Comparison of ENCODE assay signal across 19 cellular contexts in genomic region chr3:143839980-143840379, GRCh38. TPM values are rescaled to one million over a fixed set of nuclear protein-coding genes. Genes with fewer than 3 reads are reported as not detected.
DNase-seq lines count a peak whose midpoint lies in the region; ATAC-seq and TF ChIP-seq lines count a peak whose summit lies in the region.
"Had no signal": no experiment of that assay in that cellular context is flagged by ENCODE, and none has a peak within 500 bp of the region (broad histone marks: within the 10 kb centered on the region; RNA-seq: fewer than 3 reads in every experiment).

No MANE protein-coding gene starts in this region.

- POLR2A ChIA-PET in WTC11 (lab: Charles Lee), result no interaction called here

- H3K4me1 Mint-ChIP-seq in WTC11, result peaks cover 26% of the 10 kb centered on the region

- peak; percentile 52 for ATAC-seq in GM19023 (IDR thresholded peaks at IDR 0.05; ENCODE audit: unreplicated experiment)
- peak; percentile 63 for ATAC-seq in GM21717 (IDR thresholded peaks at IDR 0.05; ENCODE audit: unreplicated experiment)
- ATAC-seq in HG03342 (IDR thresholded peaks at IDR 0.05; ENCODE audit: unreplicated experiment), result peak; percentile 76
- peak; percentile 72 for ATAC-seq in WTC11
- no peak for ATAC-seq in esophagus mucosa
- ATAC-seq: HCT116; stimulated activated effector memory CD8-positive, alpha-beta T cell treated with anti-CD3 and anti-CD28 coated beads, Interleukin-12 subunit alpha, Interleukin-12 subunit beta, amount 100 ng/mL, for 72 hours had no signal

- CTCF ChIA-PET in WTC11 (lab: Charles Lee), result no interaction called here

- H3K27me3 Mint-ChIP-seq in WTC11 (ENCODE audit: low read depth), result no peaks in the 10 kb centered on the region
- H3K27me3 Mint-ChIP-seq: activated CD4-positive, alpha-beta memory T cell treated with anti-CD3 and anti-CD28 coated beads for 36 hours; activated naive CD8-positive, alpha-beta T cell treated with anti-CD3 and anti-CD28 coated beads, Interleukin-2, amount 10 ng/mL, durations not matched to agents 7 days and 5 days had no signal

- DNase-seq in WTC11 (ENCODE audit: low spot score) (no peak), activated T-cell treated with anti-CD3 and anti-CD28 coated beads for 4 hours (no peak), epidermal melanocyte (ENCODE audit: insufficient read length, low spot score) (no peak), DMS79 (lab: John Stamatoyannopoulos, UW) (no peak)
- DNase-seq: activated CD4-positive, alpha-beta memory T cell treated with anti-CD3 and anti-CD28 coated beads for 36 hours; activated naive CD8-positive, alpha-beta T cell treated with anti-CD3 and anti-CD28 coated beads, Interleukin-2, amount 10 ng/mL, durations not matched to agents 7 days and 5 days; activated T-cell treated with anti-CD3 and anti-CD28 coated beads, Interleukin-2, amount 50 U/mL, for 48 hours; effector CD8-positive, alpha-beta T cell; NCI-H2029 treated with DMSO at 0.1 percent for 48 hours; NCI-H69; nephron progenitor cell; SW 1271; transverse colon had no signal

- H3K9me3 Mint-ChIP-seq in WTC11, result no peaks in the 10 kb centered on the region
- H3K9me3 Mint-ChIP-seq: activated CD4-positive, alpha-beta memory T cell treated with anti-CD3 and anti-CD28 coated beads for 36 hours; activated naive CD8-positive, alpha-beta T cell treated with anti-CD3 and anti-CD28 coated beads, Interleukin-2, amount 10 ng/mL, durations not matched to agents 7 days and 5 days; nephron progenitor cell; stimulated activated effector memory CD8-positive, alpha-beta T cell treated with anti-CD3 and anti-CD28 coated beads, Interleukin-12 subunit alpha, Interleukin-12 subunit beta, amount 100 ng/mL, for 72 hours had no signal

- no peak overlapping the region for H3K4me3 Mint-ChIP-seq in WTC11
- H3K4me3 Mint-ChIP-seq: activated CD4-positive, alpha-beta memory T cell treated with anti-CD3 and anti-CD28 coated beads for 36 hours; activated naive CD8-positive, alpha-beta T cell treated with anti-CD3 and anti-CD28 coated beads, Interleukin-2, amount 10 ng/mL, durations not matched to agents 7 days and 5 days; nephron progenitor cell; stimulated activated effector memory CD8-positive, alpha-beta T cell treated with anti-CD3 and anti-CD28 coated beads, Interleukin-12 subunit alpha, Interleukin-12 subunit beta, amount 100 ng/mL, for 72 hours had no signal

- no peak overlapping the region for H3K27ac Mint-ChIP-seq in WTC11
- H3K27ac Mint-ChIP-seq: activated CD4-positive, alpha-beta memory T cell treated with anti-CD3 and anti-CD28 coated beads for 36 hours; activated naive CD8-positive, alpha-beta T cell treated with anti-CD3 and anti-CD28 coated beads, Interleukin-2, amount 10 ng/mL, durations not matched to agents 7 days and 5 days; nephron progenitor cell; stimulated activated effector memory CD8-positive, alpha-beta T cell treated with anti-CD3 and anti-CD28 coated beads, Interleukin-12 subunit alpha, Interleukin-12 subunit beta, amount 100 ng/mL, for 72 hours had no signal

- H3K36me3 Mint-ChIP-seq in WTC11, result no peaks in the 10 kb centered on the region
- H3K36me3 Mint-ChIP-seq: stimulated activated effector memory CD8-positive, alpha-beta T cell treated with anti-CD3 and anti-CD28 coated beads, Interleukin-12 subunit alpha, Interleukin-12 subunit beta, amount 100 ng/mL, for 72 hours had no signal

- no peak for TF ChIP-seq CTCF in WTC11 (IDR thresholded peaks at IDR 0.05)

TF ChIP-seq in WTC11, 78 proteins besides CTCF, POLR2A, EP300 and RAD21:
- TF ChIP-seq, protein P1, sequence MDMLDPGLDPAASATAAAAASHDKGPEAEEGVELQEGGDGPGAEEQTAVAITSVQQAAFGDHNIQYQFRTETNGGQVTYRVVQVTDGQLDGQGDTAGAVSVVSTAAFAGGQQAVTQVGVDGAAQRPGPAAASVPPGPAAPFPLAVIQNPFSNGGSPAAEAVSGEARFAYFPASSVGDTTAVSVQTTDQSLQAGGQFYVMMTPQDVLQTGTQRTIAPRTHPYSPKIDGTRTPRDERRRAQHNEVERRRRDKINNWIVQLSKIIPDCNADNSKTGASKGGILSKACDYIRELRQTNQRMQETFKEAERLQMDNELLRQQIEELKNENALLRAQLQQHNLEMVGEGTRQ (CRISPR knock-in tag; IDR thresholded peaks at IDR 0.05), result no peak
- TF ChIP-seq, protein P2, sequence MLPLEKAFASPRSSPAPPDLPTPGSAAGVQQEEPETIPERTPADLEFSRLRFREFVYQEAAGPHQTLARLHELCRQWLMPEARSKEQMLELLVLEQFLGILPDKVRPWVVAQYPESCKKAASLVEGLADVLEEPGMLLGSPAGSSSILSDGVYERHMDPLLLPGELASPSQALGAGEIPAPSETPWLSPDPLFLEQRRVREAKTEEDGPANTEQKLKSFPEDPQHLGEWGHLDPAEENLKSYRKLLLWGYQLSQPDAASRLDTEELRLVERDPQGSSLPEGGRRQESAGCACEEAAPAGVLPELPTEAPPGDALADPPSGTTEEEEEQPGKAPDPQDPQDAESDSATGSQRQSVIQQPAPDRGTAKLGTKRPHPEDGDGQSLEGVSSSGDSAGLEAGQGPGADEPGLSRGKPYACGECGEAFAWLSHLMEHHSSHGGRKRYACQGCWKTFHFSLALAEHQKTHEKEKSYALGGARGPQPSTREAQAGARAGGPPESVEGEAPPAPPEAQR (CRISPR knock-in tag; IDR thresholded peaks at IDR 0.05), result no peak
- TF ChIP-seq, protein P3, sequence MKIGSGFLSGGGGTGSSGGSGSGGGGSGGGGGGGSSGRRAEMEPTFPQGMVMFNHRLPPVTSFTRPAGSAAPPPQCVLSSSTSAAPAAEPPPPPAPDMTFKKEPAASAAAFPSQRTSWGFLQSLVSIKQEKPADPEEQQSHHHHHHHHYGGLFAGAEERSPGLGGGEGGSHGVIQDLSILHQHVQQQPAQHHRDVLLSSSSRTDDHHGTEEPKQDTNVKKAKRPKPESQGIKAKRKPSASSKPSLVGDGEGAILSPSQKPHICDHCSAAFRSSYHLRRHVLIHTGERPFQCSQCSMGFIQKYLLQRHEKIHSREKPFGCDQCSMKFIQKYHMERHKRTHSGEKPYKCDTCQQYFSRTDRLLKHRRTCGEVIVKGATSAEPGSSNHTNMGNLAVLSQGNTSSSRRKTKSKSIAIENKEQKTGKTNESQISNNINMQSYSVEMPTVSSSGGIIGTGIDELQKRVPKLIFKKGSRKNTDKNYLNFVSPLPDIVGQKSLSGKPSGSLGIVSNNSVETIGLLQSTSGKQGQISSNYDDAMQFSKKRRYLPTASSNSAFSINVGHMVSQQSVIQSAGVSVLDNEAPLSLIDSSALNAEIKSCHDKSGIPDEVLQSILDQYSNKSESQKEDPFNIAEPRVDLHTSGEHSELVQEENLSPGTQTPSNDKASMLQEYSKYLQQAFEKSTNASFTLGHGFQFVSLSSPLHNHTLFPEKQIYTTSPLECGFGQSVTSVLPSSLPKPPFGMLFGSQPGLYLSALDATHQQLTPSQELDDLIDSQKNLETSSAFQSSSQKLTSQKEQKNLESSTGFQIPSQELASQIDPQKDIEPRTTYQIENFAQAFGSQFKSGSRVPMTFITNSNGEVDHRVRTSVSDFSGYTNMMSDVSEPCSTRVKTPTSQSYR (CRISPR knock-in tag; IDR thresholded peaks at IDR 0.05), result no peak
- TF ChIP-seq TEAD1 (CRISPR knock-in tag; IDR thresholded peaks at IDR 0.05), result no peak
- no peak for TF ChIP-seq NR1H2 (CRISPR knock-in tag; IDR thresholded peaks at IDR 0.05)

RNA-seq across cellular contexts. Expression of gene SLC9A9, which starts 8.3 kb away (rescaled TPM):
- total RNA-seq in WTC11 (2021) (1.2 TPM in 3 replicates), esophagus mucosa (14.6 TPM)
